14 cellular contexts compared by ENCODE assay signal in genomic region chr19:46375476-46376067, GRCh38. TPM values are rescaled to one million over a fixed set of nuclear protein-coding genes. Genes with fewer than 3 reads are reported as not detected.
DNase-seq lines count a peak whose midpoint lies in the region; ATAC-seq and TF ChIP-seq lines count a peak whose summit lies in the region.
"Not testable (repeated sequence)": the region's sequence is repeated elsewhere in the genome, so short reads cannot be mapped to it uniquely, and the experiment has no call there.
"Had no signal": no experiment of that assay in that cellular context is flagged by ENCODE, and none has a peak within 500 bp of the region (broad histone marks: within the 10 kb centered on the region; RNA-seq: fewer than 3 reads in every experiment).

No MANE protein-coding gene starts in this region.

- H3K36me3 Mint-ChIP-seq in H9 (ENCODE audit: insufficient read depth in 1 of 3, low read depth in 3 of 3) (peaks cover 33 to 59% (median 57%) of the 10 kb centered on the region in 3 experiments; a peak in 6 of 7 replicates), nephron progenitor cell (ENCODE audit: low read depth) (peaks cover 55% of the 10 kb centered on the region)
- H3K36me3 Mint-ChIP-seq in activated naive CD8-positive, alpha-beta T cell treated with anti-CD3 and anti-CD28 coated beads for 36 hours, result peaks cover 27% of the 10 kb centered on the region

- H3K4me3 ChIP-seq in RWPE2 (ENCODE audit: severe bottlenecking); breast epithelium; right lobe of liver; sigmoid colon: not testable (repeated sequence)

- H2BK20ac ChIP-seq in H9 (ENCODE audit: low read depth, low read length, poor library complexity, severe bottlenecking), result not testable (repeated sequence)

- TF ChIP-seq CTCF in H9 (conservative IDR thresholded peaks at IDR 0.05); RWPE2 (IDR thresholded peaks at IDR 0.05; ENCODE audit: poor library complexity, severe bottlenecking); breast epithelium (IDR thresholded peaks at IDR 0.05); right lobe of liver (IDR thresholded peaks at IDR 0.05); nephron progenitor cell (IDR thresholded peaks at IDR 0.05); sigmoid colon (IDR thresholded peaks at IDR 0.05): not testable (repeated sequence)

- not testable (repeated sequence) for H3K27me3 ChIP-seq in H9 (ENCODE audit: insufficient read depth, low read length); RWPE2 (ENCODE audit: insufficient read depth, poor library complexity, severe bottlenecking); breast epithelium; right lobe of liver; sigmoid colon

- H4K5ac ChIP-seq in H9 (ENCODE audit: insufficient read length, low read depth, low read length), result not testable (repeated sequence)

- intact Hi-C loops in breast epithelium (cut with DNase I; ENCODE audit: low total_unique reads); cardiac septum (cut with DNase I); right lobe of liver (cut with DNase I); sigmoid colon (cut with DNase I): not testable (repeated sequence)

- H3K4ac ChIP-seq in H9 (ENCODE audit: low read depth, low read length), result not testable (repeated sequence)

- H3T11ph ChIP-seq in H9 (ENCODE audit: low read length), result not testable (repeated sequence)

- H4K91ac ChIP-seq in H9 (ENCODE audit: insufficient read length, low read depth, low read length), result not testable (repeated sequence)

- H3K36me3 ChIP-seq in RWPE2 (ENCODE audit: low read depth), result peaks cover 64% of the 10 kb centered on the region
- not testable (repeated sequence) for H3K36me3 ChIP-seq in breast epithelium
- H3K36me3 ChIP-seq in right lobe of liver, result peaks cover 0 to 34% (median 7%) of the 10 kb centered on the region in 4 donors
- H3K36me3 ChIP-seq in sigmoid colon, result peaks cover 0 to 23% (median 9%) of the 10 kb centered on the region in 4 donors

- H2BK15ac ChIP-seq in H9 (ENCODE audit: low read depth, low read length), result not testable (repeated sequence)

- not testable (repeated sequence) for H4K20me1 ChIP-seq in H9 (ENCODE audit: control insufficient read depth, insufficient read depth, insufficient read length)

- not testable (repeated sequence) for TF ChIP-seq POLR2A in breast epithelium (IDR thresholded peaks at IDR 0.05); right lobe of liver (IDR thresholded peaks at IDR 0.05); sigmoid colon (IDR thresholded peaks at IDR 0.05)

- not testable (repeated sequence) for H3K79me1 ChIP-seq in H9 (ENCODE audit: insufficient read depth, low read depth, low read length, poor library complexity, severe bottlenecking)

- TF ChIP-seq EP300 in sigmoid colon (IDR thresholded peaks at IDR 0.05), result not testable (repeated sequence)

- peak overlapping the region in 2 of 3 experiments; percentile 73 to 86; a peak in 3 of 7 replicates for H3K27ac Mint-ChIP-seq in H9
- peak overlapping the region; percentile 63 for H3K27ac Mint-ChIP-seq in activated naive CD8-positive, alpha-beta T cell treated with anti-CD3 and anti-CD28 coated beads for 36 hours
- peak overlapping the region; percentile 57 for H3K27ac Mint-ChIP-seq in nephron progenitor cell

- not testable (repeated sequence) for H2AK5ac ChIP-seq in H9 (ENCODE audit: insufficient read length, low read length)

- not testable (repeated sequence) for H3K27me3 Mint-ChIP-seq in H9 (ENCODE audit: low read depth); activated naive CD8-positive, alpha-beta T cell treated with anti-CD3 and anti-CD28 coated beads for 36 hours; nephron progenitor cell (ENCODE audit: low read depth, poor library complexity)

- not testable (repeated sequence) for H3K23me2 ChIP-seq in H9 (ENCODE audit: insufficient read length, low read depth, low read length, poor library complexity, severe bottlenecking)

- H3K23ac ChIP-seq in H9 (ENCODE audit: insufficient read length, low read depth, low read length), result not testable (repeated sequence)

- H3K27ac ChIP-seq in H9 (ENCODE audit: insufficient read length, low read depth, low read length); RWPE2 (ENCODE audit: poor library complexity, severe bottlenecking); right lobe of liver; sigmoid colon: not testable (repeated sequence)
- peak overlapping the region; percentile 86 to 93 for H3K27ac ChIP-seq in breast epithelium

- not testable (repeated sequence) for H3K9ac ChIP-seq in H9 (ENCODE audit: extremely low read depth, insufficient read length, low read length)

- not testable (repeated sequence) for H3K4me3 Mint-ChIP-seq in H9; activated naive CD8-positive, alpha-beta T cell treated with anti-CD3 and anti-CD28 coated beads for 36 hours; nephron progenitor cell

- H3K14ac ChIP-seq in H9 (ENCODE audit: insufficient read depth, low read length), result not testable (repeated sequence)

- not testable (repeated sequence) for H2BK120ac ChIP-seq in H9 (ENCODE audit: low read depth, low read length, poor library complexity, severe bottlenecking)

- H3K4me1 Mint-ChIP-seq in H9 (peaks cover 32 to 41% of the 10 kb centered on the region in 2 experiments), nephron progenitor cell (peaks cover 29% of the 10 kb centered on the region)
- peaks cover 13% of the 10 kb centered on the region for H3K4me1 Mint-ChIP-seq in activated naive CD8-positive, alpha-beta T cell treated with anti-CD3 and anti-CD28 coated beads for 36 hours

- H3K4me1 ChIP-seq in H9 (ENCODE audit: insufficient read depth, low read length), result not testable (repeated sequence)
- H3K4me1 ChIP-seq in RWPE2 (ENCODE audit: insufficient read depth, poor library complexity, severe bottlenecking) (peaks cover 33% of the 10 kb centered on the region), breast epithelium (peaks cover 28 to 35% of the 10 kb centered on the region in 2 donors), right lobe of liver (peaks cover 0 to 15% (median 7%) of the 10 kb centered on the region in 4 donors), sigmoid colon (peaks cover 0 to 57% (median 42%) of the 10 kb centered on the region in 4 donors)

- WGBS in H9 (ENCODE audit: extremely low coverage, insufficient read length, low lambda C conversion rate), result no CpG with 5 or more reads among the region's 22 CpGs
- WGBS in right lobe of liver (ENCODE audit: insufficient coverage, low coverage, low lambda C conversion rate, missing lambda C conversion rate), result no CpG with 5 or more reads among the region's 22 CpGs
- 95 to 96% methylated on average over 22 of the region's 22 CpGs for WGBS in sigmoid colon, 2 donors

- not testable (repeated sequence) for H3K9me3 Mint-ChIP-seq in H9; activated naive CD8-positive, alpha-beta T cell treated with anti-CD3 and anti-CD28 coated beads for 36 hours; nephron progenitor cell

- DNase-seq in H9 (peak; percentile 16), RWPE2 (ENCODE audit: low spot score) (peak; percentile 31), breast epithelium (ENCODE audit: low spot score in 2 of 2) (peak in 1 of 2 donors; percentile 22), cardiac septum (ENCODE audit: low spot score) (peak; percentile 60), right lobe of liver (peak; percentile 16 to 37 (median 31)), sigmoid colon (peak; percentile 63)
- DNase-seq in activated naive CD8-positive, alpha-beta T cell treated with anti-CD3 and anti-CD28 coated beads for 36 hours; nephron progenitor cell: not testable (repeated sequence)

- H3K4me2 ChIP-seq in H9 (ENCODE audit: insufficient read depth, insufficient read length, low read length), result not testable (repeated sequence)

- H3K56ac ChIP-seq in H9 (ENCODE audit: insufficient read length, low read depth, low read length), result not testable (repeated sequence)

- H4K8ac ChIP-seq in H9 (replicated peaks; ENCODE audit: insufficient read length, low read depth, low read length), result not testable (repeated sequence)

- not testable (repeated sequence) for H2BK5ac ChIP-seq in H9 (ENCODE audit: insufficient read length, low read length)

- H3K18ac ChIP-seq in H9 (ENCODE audit: insufficient read length, low read depth, low read length), result not testable (repeated sequence)

- ATAC-seq in RWPE2 (ENCODE audit: low read depth); right lobe of liver: not testable (repeated sequence)

- not testable (repeated sequence) for H2BK12ac ChIP-seq in H9 (ENCODE audit: insufficient read length, low read depth, low read length)

- H3K9me3 ChIP-seq in H9 (ENCODE audit: control insufficient read depth, low read depth, low read length); RWPE2 (ENCODE audit: severe bottlenecking); breast epithelium; right lobe of liver; sigmoid colon: not testable (repeated sequence)

- not testable (repeated sequence) for H3K79me2 ChIP-seq in H9 (ENCODE audit: insufficient read depth, low read length)

- H2AFZ ChIP-seq in H9 (ENCODE audit: low read length), result not testable (repeated sequence)

RNA-seq across cellular contexts. Expression of gene PPP5C, which starts 28.7 kb away (rescaled TPM):
- 108 and 111 TPM in 2 replicates for total RNA-seq in H9 (2021)
- 100 to 1,000 TPM; 123 to 132 TPM for total RNA-seq in activated naive CD8-positive, alpha-beta T cell treated with anti-CD3 and anti-CD28 coated beads for 36 hours
- total RNA-seq in breast epithelium, result 10 to 100 TPM; 41.3 to 72.4 (median 58.7) TPM
- total RNA-seq in cardiac septum, result 82.8 TPM
- 10 to 100 TPM; 23.9 to 47.8 (median 36.0) TPM for total RNA-seq in right lobe of liver
- 10 to 100 TPM; 37.1 to 61.5 (median 46.5) TPM for total RNA-seq in sigmoid colon
- polyA plus RNA-seq in sigmoid colon, result 10 to 100 TPM; 27.6 to 62.3 (median 37.7) TPM

RNA-seq across cellular contexts. Expression of gene CCDC8, which starts 37.8 kb away (rescaled TPM):
- total RNA-seq in H9 (2021) (27.5 and 28.7 TPM in 2 replicates), breast epithelium (10 to 100 TPM in 2 of 3 donors, 1 to 10 TPM in 1; 2.2 to 29.7 (median 16.4) TPM), cardiac septum (34.2 TPM), right lobe of liver (under 1 TPM in 5 of 6 experiments, not detected in 1; 0.26 to 0.55 (median 0.44) TPM), sigmoid colon (1 to 10 TPM; 3.5 to 6.1 (median 5.2) TPM)
- total RNA-seq in activated naive CD8-positive, alpha-beta T cell treated with anti-CD3 and anti-CD28 coated beads for 36 hours, result under 1 TPM; 0.08 TPM
- 1 to 10 TPM in 2 of 3 donors, under 1 TPM in 1; 0.69 to 2.4 (median 1.9) TPM for polyA plus RNA-seq in sigmoid colon
- total RNA-seq: CD8-positive, alpha-beta T cell; HT-29 had no signal
- polyA plus RNA-seq: CD14-positive monocyte had no signal

RNA-seq across cellular contexts. Expression of gene PNMA8C, which starts 53.2 kb away (rescaled TPM):
- total RNA-seq in H9 (2021) (1.7 and 1.8 TPM in 2 replicates), breast epithelium (under 1 TPM in 2 of 3 donors, not detected in 1; 0.59 to 0.98 TPM), cardiac septum (0.16 TPM), right lobe of liver (not detected), sigmoid colon (under 1 TPM in 3 of 4 donors, not detected in 1; 0.27 to 0.36 (median 0.28) TPM)
- total RNA-seq in activated naive CD8-positive, alpha-beta T cell treated with anti-CD3 and anti-CD28 coated beads for 36 hours, result not detected
- under 1 TPM in 2 of 3 donors, not detected in 1; 0.23 to 0.25 TPM for polyA plus RNA-seq in sigmoid colon
- total RNA-seq: A673, GM23248, HT-29 had no signal
- polyA plus RNA-seq: BJ, CD14-positive monocyte, GM23248 had no signal
